16 cellular contexts compared by ENCODE assay signal in genomic region chr19:14385492-14385891, GRCh38. TPM values are rescaled to one million over a fixed set of nuclear protein-coding genes. Genes with fewer than 3 reads are reported as not detected.
DNase-seq lines count a peak whose midpoint lies in the region; ATAC-seq, FAIRE-seq and TF ChIP-seq lines count a peak whose summit lies in the region.
"Had no signal": no experiment of that assay in that cellular context is flagged by ENCODE, and none has a peak within 500 bp of the region (broad histone marks: within the 10 kb centered on the region; RNA-seq: fewer than 3 reads in every experiment).

No MANE protein-coding gene starts in this region.

- no peak overlapping the region for H2AFZ ChIP-seq in neuronal stem cell (ENCODE audit: low read length)

- H3K79me1 ChIP-seq in neuronal stem cell (ENCODE audit: low read depth, low read length), result no peaks in the 10 kb centered on the region

- peak; percentile 39 for FAIRE-seq in GM18507 (lab: Jason Lieb, UNC)
- FAIRE-seq: astrocyte had no signal

- ATAC-seq in activated naive CD4-positive, alpha-beta T cell treated with anti-CD3 and anti-CD28 coated beads, Interleukin-2, amount 50 U/mL, for 72 hours, result no peak
- ATAC-seq in GM21528 (IDR thresholded peaks at IDR 0.05; ENCODE audit: low FRiP score, unreplicated experiment) (no peak), GM21390 (IDR thresholded peaks at IDR 0.05; ENCODE audit: unreplicated experiment) (no peak), WTC11 (no peak)

- H4K91ac ChIP-seq in neuronal stem cell (ENCODE audit: low read depth, low read length, poor library complexity), result no peak overlapping the region

- no peak overlapping the region for H2BK120ac ChIP-seq in neuronal stem cell (ENCODE audit: low read depth, low read length)

- peak overlapping the region; percentile 86 for H3K4me2 ChIP-seq in BLaER1
- no peak overlapping the region for H3K4me2 ChIP-seq in neuronal stem cell (ENCODE audit: insufficient read depth, low read length, poor library complexity, severe bottlenecking)

- H2BK15ac ChIP-seq in neuronal stem cell (ENCODE audit: low read length), result no peak overlapping the region

- peaks cover 72% of the 10 kb centered on the region for H3K4me1 ChIP-seq in BLaER1
- peaks cover 8 to 11% of the 10 kb centered on the region in 2 donors for H3K4me1 ChIP-seq in neuronal stem cell (ENCODE audit: control insufficient read depth in 2 of 2, insufficient read depth in 1 of 2, low read depth in 1 of 2, low read length in 2 of 2)

- DNase-seq in GM18507 (ENCODE audit: extremely low spot score, insufficient read length, low read depth) (no peak), neuronal stem cell (ENCODE audit: low spot score) (no peak), activated gamma-delta T cell (lab: John Stamatoyannopoulos, UW) (no peak), WTC11 (ENCODE audit: low spot score) (no peak)
- DNase-seq in activated naive CD4-positive, alpha-beta T cell treated with anti-CD3 and anti-CD28 coated beads, Interleukin-2, amount 50 U/mL, for 72 hours (ENCODE audit: low spot score in 2 of 2), result no peak
- DNase-seq: C1 segment of cervical spinal cord; KBM-7; NCI-H2107; stimulated activated CD4-positive, alpha-beta T cell treated with anti-CD3 and anti-CD28 coated beads, Interleukin-2, amount 100 ng/mL, for 48 hours; trophoblast cell; WERI-Rb-1 had no signal

- H3K4me1 Mint-ChIP-seq in WTC11, result peaks cover 24% of the 10 kb centered on the region

- no peak overlapping the region for H2BK5ac ChIP-seq in neuronal stem cell (ENCODE audit: low read length)

- no peaks in the 10 kb centered on the region for H3K9me3 Mint-ChIP-seq in activated naive CD4-positive, alpha-beta T cell treated with anti-CD3 and anti-CD28 coated beads, Interleukin-2, amount 50 U/mL, for 72 hours
- no peaks in the 10 kb centered on the region for H3K9me3 Mint-ChIP-seq in WTC11
- H3K9me3 Mint-ChIP-seq: neural crest cell had no signal

- H3K4me3 Mint-ChIP-seq in WTC11, result no peak overlapping the region
- H3K4me3 Mint-ChIP-seq: neural crest cell had no signal

- H2BK12ac ChIP-seq in neuronal stem cell (ENCODE audit: low read length), result no peak overlapping the region

- CTCF ChIA-PET in WTC11 (lab: Charles Lee), result interaction anchor here (0.7 to 5.7 kb wide), 3 partner anchors 14 to 312 kb away, joined by 3 to 38 read pairs (median 6); no protein-coding TSS in a partner anchor

- no peak overlapping the region for H3K23ac ChIP-seq in neuronal stem cell (ENCODE audit: low read depth, low read length, poor library complexity)

- 0 out of 2 replicates have a peak overlapping the region, but pooled peaks have one; percentile 38 for H3K4me3 ChIP-seq in BLaER1
- H3K4me3 ChIP-seq in neuronal stem cell (ENCODE audit: low read length in 2 of 2), result no peak overlapping the region

- H3K14ac ChIP-seq in neuronal stem cell (ENCODE audit: low read length), result no peak overlapping the region

- H3K36me3 ChIP-seq in BLaER1 (peaks cover 10% of the 10 kb centered on the region), neuronal stem cell (replicated peaks in 1 of 2; ENCODE audit: control insufficient read depth in 2 of 2, insufficient read depth in 2 of 2, low read length in 2 of 2) (no peaks in the 10 kb centered on the region)
- H3K36me3 ChIP-seq: WERI-Rb-1 had no signal

- H3K27me3 Mint-ChIP-seq in WTC11 (ENCODE audit: low read depth), result peaks cover 3% of the 10 kb centered on the region

- H3K27me3 ChIP-seq in BLaER1 (no peaks in the 10 kb centered on the region), neuronal stem cell (ENCODE audit: control insufficient read depth in 3 of 3, insufficient read depth in 3 of 3, low read depth in 1 of 3, low read length in 3 of 3) (peaks cover 0 to 15% (median 0%) of the 10 kb centered on the region in 3 experiments)

- peak overlapping the region; percentile 38 for H3K18ac ChIP-seq in neuronal stem cell (ENCODE audit: low read length)

- POLR2A ChIA-PET in WTC11 (lab: Charles Lee), result interaction anchor here (0.6 kb wide), 1 partner anchor 1560 kb away, joined by 6 read pairs; no protein-coding TSS in a partner anchor

- H3K9ac ChIP-seq in BLaER1, result peak overlapping the region; percentile 69
- H3K9ac ChIP-seq in neuronal stem cell (ENCODE audit: low read depth, low read length, poor library complexity), result no peak overlapping the region

- no peaks in the 10 kb centered on the region for H3K9me3 ChIP-seq in BLaER1
- H3K9me3 ChIP-seq in neuronal stem cell (replicated peaks in 1 of 2; ENCODE audit: control insufficient read depth in 2 of 2, insufficient read depth in 1 of 2, low read depth in 1 of 2, low read length in 2 of 2), result no peaks in the 10 kb centered on the region

- peak overlapping the region; percentile 96 to 97 for H3K27ac Mint-ChIP-seq in activated naive CD4-positive, alpha-beta T cell treated with anti-CD3 and anti-CD28 coated beads, Interleukin-2, amount 50 U/mL, for 72 hours
- H3K27ac Mint-ChIP-seq in WTC11, result no peak overlapping the region; the same call in 1 of the 2 replicates

- peak overlapping the region; percentile 96 for H2AK5ac ChIP-seq in neuronal stem cell (ENCODE audit: low read depth, low read length)

- TF ChIP-seq CTCF in WTC11 (IDR thresholded peaks at IDR 0.05), result no peak

- WGBS in neuronal stem cell (ENCODE audit: extremely low coverage in 2 of 2, insufficient read length in 2 of 2, insufficient replicate concordance in 1 of 2), 2 donors, result no CpG with 5 or more reads among the region's 11 CpGs

- H3K36me3 Mint-ChIP-seq in activated naive CD4-positive, alpha-beta T cell treated with anti-CD3 and anti-CD28 coated beads, Interleukin-2, amount 50 U/mL, for 72 hours, result peaks cover 43 to 49% of the 10 kb centered on the region in 2 donors
- H3K36me3 Mint-ChIP-seq in WTC11, result no peaks in the 10 kb centered on the region

- no peaks in the 10 kb centered on the region for H4K20me1 ChIP-seq in BLaER1

- H3K27ac ChIP-seq in BLaER1 (peak overlapping the region; percentile 85), neuronal stem cell (replicated peaks; ENCODE audit: low read length) (no peak overlapping the region)
- H3K27ac ChIP-seq: WERI-Rb-1 had no signal

- no peak overlapping the region for H4K8ac ChIP-seq in neuronal stem cell (ENCODE audit: low read depth, low read length)

- no peak overlapping the region for H3K4ac ChIP-seq in neuronal stem cell (ENCODE audit: low read length)

TF ChIP-seq in WTC11, 78 proteins besides CTCF, POLR2A, EP300 and RAD21 (continues in another document):
- TF ChIP-seq PREB (CRISPR knock-in tag; IDR thresholded peaks at IDR 0.05; ENCODE audit: borderline replicate concordance) (no peak), E2F4 (CRISPR knock-in tag; IDR thresholded peaks at IDR 0.05; ENCODE audit: borderline replicate concordance, low read depth) (no peak), ZNF416 (CRISPR knock-in tag; IDR thresholded peaks at IDR 0.05) (no peak), ZNF138 (CRISPR knock-in tag; conservative IDR thresholded peaks at IDR 0.05) (no peak), ZNF219 (CRISPR knock-in tag; IDR thresholded peaks at IDR 0.05; ENCODE audit: borderline replicate concordance) (no peak)
- TF ChIP-seq, protein P1, sequence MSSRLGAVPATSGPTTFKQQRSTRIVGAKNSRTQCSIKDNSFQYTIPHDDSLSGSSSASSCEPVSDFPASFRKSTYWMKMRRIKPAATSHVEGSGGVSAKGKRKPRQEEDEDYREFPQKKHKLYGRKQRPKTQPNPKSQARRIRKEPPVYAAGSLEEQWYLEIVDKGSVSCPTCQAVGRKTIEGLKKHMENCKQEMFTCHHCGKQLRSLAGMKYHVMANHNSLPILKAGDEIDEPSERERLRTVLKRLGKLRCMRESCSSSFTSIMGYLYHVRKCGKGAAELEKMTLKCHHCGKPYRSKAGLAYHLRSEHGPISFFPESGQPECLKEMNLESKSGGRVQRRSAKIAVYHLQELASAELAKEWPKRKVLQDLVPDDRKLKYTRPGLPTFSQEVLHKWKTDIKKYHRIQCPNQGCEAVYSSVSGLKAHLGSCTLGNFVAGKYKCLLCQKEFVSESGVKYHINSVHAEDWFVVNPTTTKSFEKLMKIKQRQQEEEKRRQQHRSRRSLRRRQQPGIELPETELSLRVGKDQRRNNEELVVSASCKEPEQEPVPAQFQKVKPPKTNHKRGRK (CRISPR knock-in tag; IDR thresholded peaks at IDR 0.05; ENCODE audit: borderline replicate concordance), result no peak
- TF ChIP-seq, protein P2, sequence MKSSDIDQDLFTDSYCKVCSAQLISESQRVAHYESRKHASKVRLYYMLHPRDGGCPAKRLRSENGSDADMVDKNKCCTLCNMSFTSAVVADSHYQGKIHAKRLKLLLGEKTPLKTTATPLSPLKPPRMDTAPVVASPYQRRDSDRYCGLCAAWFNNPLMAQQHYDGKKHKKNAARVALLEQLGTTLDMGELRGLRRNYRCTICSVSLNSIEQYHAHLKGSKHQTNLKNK (CRISPR knock-in tag; IDR thresholded peaks at IDR 0.05), result no peak

RNA-seq across cellular contexts. Expression of gene ADGRE5, which starts 4.2 kb away (rescaled TPM):
- total RNA-seq in activated naive CD4-positive, alpha-beta T cell treated with anti-CD3 and anti-CD28 coated beads, Interleukin-2, amount 50 U/mL, for 72 hours, result 100 to 1,000 TPM; 222 to 256 TPM
- polyA plus RNA-seq in neuronal stem cell (2013, experiment 1 of 2), result 0.74 TPM
- polyA plus RNA-seq in neuronal stem cell (2013, experiment 2 of 2), result 0.72 TPM
- 3.2 to 4.0 TPM (median 3.9 TPM) in 3 replicates for total RNA-seq in WTC11 (2021)

RNA-seq across cellular contexts. Expression of gene DDX39A, which starts 33.6 kb away (rescaled TPM):
- 100 to 1,000 TPM; 208 to 217 TPM for total RNA-seq in activated naive CD4-positive, alpha-beta T cell treated with anti-CD3 and anti-CD28 coated beads, Interleukin-2, amount 50 U/mL, for 72 hours
- polyA plus RNA-seq in neuronal stem cell (2013, experiment 1 of 2), result 75.6 TPM
- 76.2 TPM for polyA plus RNA-seq in neuronal stem cell (2013, experiment 2 of 2)
- 103 to 136 TPM (median 105 TPM) in 3 replicates for total RNA-seq in WTC11 (2021)

RNA-seq across cellular contexts. Expression of gene PKN1, which starts 47.6 kb away (rescaled TPM):
- total RNA-seq in activated naive CD4-positive, alpha-beta T cell treated with anti-CD3 and anti-CD28 coated beads, Interleukin-2, amount 50 U/mL, for 72 hours, result 100 to 1,000 TPM; 105 to 192 TPM
- polyA plus RNA-seq in neuronal stem cell (2013, experiment 1 of 2), result 70.0 TPM
- polyA plus RNA-seq in neuronal stem cell (2013, experiment 2 of 2), result 68.8 TPM
- 170 to 197 TPM (median 187 TPM) in 3 replicates for total RNA-seq in WTC11 (2021)

Comparison
In these comparisons a context has a peak if more than half of its experiments do, and no peak if none do; other contexts are left out.
1. RNA of gene ADGRE5, which starts 4.2 kb away (total RNA-seq): 222 to 256 TPM in activated naive CD4-positive, alpha-beta T cell treated with anti-CD3 and anti-CD28 coated beads, Interleukin-2, amount 50 U/mL, for 72 hours; 3.2 to 4.0 TPM in WTC11; every median in the first group is over 10 times any median in the second.